ENCODE assay signal across 1 cellular context in the genomic region with DNA sequence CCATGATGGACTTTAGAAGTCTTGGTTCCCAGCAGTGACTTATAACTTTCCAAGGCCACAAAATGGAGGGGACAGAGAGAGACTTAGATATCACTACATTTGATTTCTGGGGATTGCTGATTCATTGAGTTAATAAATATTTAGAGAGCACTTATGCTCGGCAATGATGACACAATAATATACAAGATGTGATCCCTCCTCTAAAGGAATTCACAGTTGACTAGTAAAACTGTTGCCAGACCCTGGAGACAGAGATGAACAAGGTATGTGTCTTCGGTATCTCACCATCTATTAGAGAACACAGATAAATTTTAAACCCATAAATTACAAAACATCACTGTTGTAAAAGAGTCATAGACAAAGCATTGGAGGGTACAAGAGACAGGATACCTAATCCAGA.
TF ChIP-seq lines count a peak whose summit lies in the region.

No MANE protein-coding gene starts in this region.

TF ChIP-seq in GM23338, 12 proteins besides CTCF, POLR2A, EP300 and RAD21:
- no peak for TF ChIP-seq EZH2phosphoT487 (IDR thresholded peaks at IDR 0.05; ENCODE audit: unreplicated experiment)
- no peak for TF ChIP-seq ZNF114 (CRISPR knock-in tag; IDR thresholded peaks at IDR 0.05)
- no peak for TF ChIP-seq EZH2 (IDR thresholded peaks at IDR 0.05; ENCODE audit: low read depth, unreplicated experiment)
- TF ChIP-seq NANOG (IDR thresholded peaks at IDR 0.05; ENCODE audit: borderline replicate concordance), result no peak
- no peak for TF ChIP-seq JUNB (IDR thresholded peaks at IDR 0.05; ENCODE audit: unreplicated experiment)
- TF ChIP-seq, protein P1, sequence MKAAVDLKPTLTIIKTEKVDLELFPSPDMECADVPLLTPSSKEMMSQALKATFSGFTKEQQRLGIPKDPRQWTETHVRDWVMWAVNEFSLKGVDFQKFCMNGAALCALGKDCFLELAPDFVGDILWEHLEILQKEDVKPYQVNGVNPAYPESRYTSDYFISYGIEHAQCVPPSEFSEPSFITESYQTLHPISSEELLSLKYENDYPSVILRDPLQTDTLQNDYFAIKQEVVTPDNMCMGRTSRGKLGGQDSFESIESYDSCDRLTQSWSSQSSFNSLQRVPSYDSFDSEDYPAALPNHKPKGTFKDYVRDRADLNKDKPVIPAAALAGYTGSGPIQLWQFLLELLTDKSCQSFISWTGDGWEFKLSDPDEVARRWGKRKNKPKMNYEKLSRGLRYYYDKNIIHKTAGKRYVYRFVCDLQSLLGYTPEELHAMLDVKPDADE (IDR thresholded peaks at IDR 0.05), result no peak
- no peak for TF ChIP-seq ZNF331 (CRISPR knock-in tag; IDR thresholded peaks at IDR 0.05; ENCODE audit: low read depth)
- TF ChIP-seq, protein P2, sequence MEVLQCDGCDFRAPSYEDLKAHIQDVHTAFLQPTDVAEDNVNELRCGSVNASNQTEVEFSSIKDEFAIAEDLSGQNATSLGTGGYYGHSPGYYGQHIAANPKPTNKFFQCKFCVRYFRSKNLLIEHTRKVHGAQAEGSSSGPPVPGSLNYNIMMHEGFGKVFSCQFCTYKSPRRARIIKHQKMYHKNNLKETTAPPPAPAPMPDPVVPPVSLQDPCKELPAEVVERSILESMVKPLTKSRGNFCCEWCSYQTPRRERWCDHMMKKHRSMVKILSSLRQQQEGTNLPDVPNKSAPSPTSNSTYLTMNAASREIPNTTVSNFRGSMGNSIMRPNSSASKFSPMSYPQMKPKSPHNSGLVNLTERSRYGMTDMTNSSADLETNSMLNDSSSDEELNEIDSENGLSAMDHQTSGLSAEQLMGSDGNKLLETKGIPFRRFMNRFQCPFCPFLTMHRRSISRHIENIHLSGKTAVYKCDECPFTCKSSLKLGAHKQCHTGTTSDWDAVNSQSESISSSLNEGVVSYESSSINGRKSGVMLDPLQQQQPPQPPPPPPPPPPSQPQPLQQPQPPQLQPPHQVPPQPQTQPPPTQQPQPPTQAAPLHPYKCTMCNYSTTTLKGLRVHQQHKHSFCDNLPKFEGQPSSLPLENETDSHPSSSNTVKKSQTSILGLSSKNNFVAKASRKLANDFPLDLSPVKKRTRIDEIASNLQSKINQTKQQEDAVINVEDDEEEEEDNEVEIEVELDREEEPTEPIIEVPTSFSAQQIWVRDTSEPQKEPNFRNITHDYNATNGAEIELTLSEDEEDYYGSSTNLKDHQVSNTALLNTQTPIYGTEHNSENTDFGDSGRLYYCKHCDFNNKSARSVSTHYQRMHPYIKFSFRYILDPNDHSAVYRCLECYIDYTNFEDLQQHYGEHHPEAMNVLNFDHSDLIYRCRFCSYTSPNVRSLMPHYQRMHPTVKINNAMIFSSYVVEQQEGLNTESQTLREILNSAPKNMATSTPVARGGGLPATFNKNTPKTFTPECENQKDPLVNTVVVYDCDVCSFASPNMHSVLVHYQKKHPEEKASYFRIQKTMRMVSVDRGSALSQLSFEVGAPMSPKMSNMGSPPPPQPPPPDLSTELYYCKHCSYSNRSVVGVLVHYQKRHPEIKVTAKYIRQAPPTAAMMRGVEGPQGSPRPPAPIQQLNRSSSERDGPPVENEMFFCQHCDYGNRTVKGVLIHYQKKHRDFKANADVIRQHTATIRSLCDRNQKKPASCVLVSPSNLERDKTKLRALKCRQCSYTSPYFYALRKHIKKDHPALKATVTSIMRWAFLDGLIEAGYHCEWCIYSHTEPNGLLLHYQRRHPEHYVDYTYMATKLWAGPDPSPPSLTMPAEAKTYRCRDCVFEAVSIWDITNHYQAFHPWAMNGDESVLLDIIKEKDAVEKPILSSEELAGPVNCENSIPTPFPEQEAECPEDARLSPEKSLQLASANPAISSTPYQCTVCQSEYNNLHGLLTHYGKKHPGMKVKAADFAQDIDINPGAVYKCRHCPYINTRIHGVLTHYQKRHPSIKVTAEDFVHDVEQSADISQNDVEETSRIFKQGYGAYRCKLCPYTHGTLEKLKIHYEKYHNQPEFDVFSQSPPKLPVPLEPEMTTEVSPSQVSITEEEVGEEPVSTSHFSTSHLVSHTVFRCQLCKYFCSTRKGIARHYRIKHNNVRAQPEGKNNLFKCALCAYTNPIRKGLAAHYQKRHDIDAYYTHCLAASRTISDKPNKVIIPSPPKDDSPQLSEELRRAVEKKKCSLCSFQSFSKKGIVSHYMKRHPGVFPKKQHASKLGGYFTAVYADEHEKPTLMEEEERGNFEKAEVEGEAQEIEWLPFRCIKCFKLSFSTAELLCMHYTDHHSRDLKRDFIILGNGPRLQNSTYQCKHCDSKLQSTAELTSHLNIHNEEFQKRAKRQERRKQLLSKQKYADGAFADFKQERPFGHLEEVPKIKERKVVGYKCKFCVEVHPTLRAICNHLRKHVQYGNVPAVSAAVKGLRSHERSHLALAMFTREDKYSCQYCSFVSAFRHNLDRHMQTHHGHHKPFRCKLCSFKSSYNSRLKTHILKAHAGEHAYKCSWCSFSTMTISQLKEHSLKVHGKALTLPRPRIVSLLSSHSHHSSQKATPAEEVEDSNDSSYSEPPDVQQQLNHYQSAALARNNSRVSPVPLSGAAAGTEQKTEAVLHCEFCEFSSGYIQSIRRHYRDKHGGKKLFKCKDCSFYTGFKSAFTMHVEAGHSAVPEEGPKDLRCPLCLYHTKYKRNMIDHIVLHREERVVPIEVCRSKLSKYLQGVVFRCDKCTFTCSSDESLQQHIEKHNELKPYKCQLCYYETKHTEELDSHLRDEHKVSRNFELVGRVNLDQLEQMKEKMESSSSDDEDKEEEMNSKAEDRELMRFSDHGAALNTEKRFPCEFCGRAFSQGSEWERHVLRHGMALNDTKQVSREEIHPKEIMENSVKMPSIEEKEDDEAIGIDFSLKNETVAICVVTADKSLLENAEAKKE (CRISPR knock-in tag; IDR thresholded peaks at IDR 0.05), result no peak
TF ChIP-seq in GM23338: peak in this region for 0.
